ENCODE assay signal across 19 cellular contexts in genomic region chr9:9820411-9820810, GRCh38.
DNase-seq lines count a peak whose midpoint lies in the region; TF ChIP-seq lines count a peak whose summit lies in the region.
"Had no signal": no experiment of that assay in that cellular context is flagged by ENCODE, and none has a peak within 500 bp of the region (broad histone marks: within the 10 kb centered on the region; RNA-seq: fewer than 3 reads in every experiment).

No MANE protein-coding gene starts in this region.

- H3K27me3 Mint-ChIP-seq in HFFc6 (ENCODE audit: insufficient read depth) = no peaks in the 10 kb centered on the region
- H3K27me3 Mint-ChIP-seq: CD4-positive, CD25-positive, alpha-beta regulatory T cell had no signal

- H3K79me2 ChIP-seq in OCI-LY7 (ENCODE audit: insufficient read depth, low read depth, low read length) = no peaks in the 10 kb centered on the region

- no peak overlapping the region for H2AFZ ChIP-seq in OCI-LY7 (ENCODE audit: low read length)

- intact Hi-C loops in thyroid gland (cut with DNase I) (no loop called here), OCI-LY7 (cut with micrococcal nuclease; ENCODE audit: unreplicated experiment) (no loop called here)

- peaks cover 35% of the 10 kb centered on the region for H3K9me3 Mint-ChIP-seq in HFFc6

- H3K4me2 ChIP-seq in OCI-LY7 (ENCODE audit: low read length) = no peak overlapping the region

- no peaks in the 10 kb centered on the region for H3K36me3 Mint-ChIP-seq in HFFc6 (ENCODE audit: low read depth)
- H3K36me3 Mint-ChIP-seq: CD4-positive, CD25-positive, alpha-beta regulatory T cell had no signal

- H3K36me3 ChIP-seq in kidney epithelial cell (ENCODE audit: control insufficient read depth, insufficient read depth, low read length) (no peaks in the 10 kb centered on the region), thyroid gland (no peaks in the 10 kb centered on the region), OCI-LY7 (ENCODE audit: insufficient read depth, low read length) (no peaks in the 10 kb centered on the region)

- no peaks in the 10 kb centered on the region for H3K4me1 Mint-ChIP-seq in HFFc6 (ENCODE audit: low read depth)
- H3K4me1 Mint-ChIP-seq: CD4-positive, CD25-positive, alpha-beta regulatory T cell had no signal

- TF ChIP-seq POLR2A in thyroid gland (IDR thresholded peaks at IDR 0.05) = no peak

- POLR2A ChIA-PET in OCI-LY7 (lab: Charles Lee) = interaction anchor here (0.9 kb wide), 1 partner anchor 16 kb away, joined by 3 read pairs; no protein-coding TSS in a partner anchor

- DNase-seq in amniotic epithelial cell (ENCODE audit: low read depth) (peak; percentile 54), epithelial cell of proximal tubule (ENCODE audit: low read depth) (peak; percentile 2), kidney epithelial cell (ENCODE audit: low read depth) (peak; percentile 9), HFFc6 (no peak), thyroid gland (no peak), OCI-LY7 (ENCODE audit: low spot score) (no peak), cerebellar cortex (ENCODE audit: low spot score) (no peak)
- DNase-seq: CD4-positive, CD25-positive, alpha-beta regulatory T cell; EL; GF-D8; KG1; NCI-H1092 treated with DMSO at 0.1 percent for 48 hours; NCI-H1436 treated with DMSO at 0.1 percent for 48 hours; NCI-H2029; NCI-H345; NCI-H524 treated with DMSO at 0.1 percent for 48 hours; NCI-H82; Right ventricle myocardium superior had no signal

- H3K27ac ChIP-seq in thyroid gland = no peak overlapping the region
- no peak overlapping the region for H3K27ac ChIP-seq in OCI-LY7 (ENCODE audit: low read depth, low read length, poor library complexity, severe bottlenecking)
- H3K27ac ChIP-seq: HL-60 had no signal

- no peaks in the 10 kb centered on the region for H3K27me3 ChIP-seq in kidney epithelial cell (ENCODE audit: control insufficient read depth, insufficient read depth, low read length)
- H3K27me3 ChIP-seq in thyroid gland = no peaks in the 10 kb centered on the region

- H3K4me1 ChIP-seq in thyroid gland (no peaks in the 10 kb centered on the region), OCI-LY7 (ENCODE audit: insufficient read depth, low read length, poor library complexity, severe bottlenecking) (no peaks in the 10 kb centered on the region)

- H3K9me2 ChIP-seq in OCI-LY7 (ENCODE audit: insufficient read depth, low read length) = no peaks in the 10 kb centered on the region

- H3K4me3 Mint-ChIP-seq in HFFc6 = no peak overlapping the region
- H3K4me3 Mint-ChIP-seq: CD4-positive, CD25-positive, alpha-beta regulatory T cell had no signal

- no peak overlapping the region for H3K27ac Mint-ChIP-seq in HFFc6
- H3K27ac Mint-ChIP-seq: CD4-positive, CD25-positive, alpha-beta regulatory T cell had no signal

- H3K9me3 ChIP-seq in thyroid gland = no peaks in the 10 kb centered on the region
- H3K9me3 ChIP-seq in OCI-LY7 (ENCODE audit: low read length) = no peaks in the 10 kb centered on the region

- CTCF ChIA-PET in OCI-LY7 (lab: Charles Lee; ENCODE audit: unreplicated experiment) = no interaction called here

- TF ChIP-seq CTCF in epithelial cell of proximal tubule (conservative IDR thresholded peaks at IDR 0.05; ENCODE audit: low read depth, low read length) = no peak
- TF ChIP-seq CTCF in kidney epithelial cell (IDR thresholded peaks at IDR 0.05; ENCODE audit: insufficient read depth, low read length, poor library complexity, severe bottlenecking) = no peak
- TF ChIP-seq CTCF in HFFc6 (IDR thresholded peaks at IDR 0.05) = no peak
- no peak for TF ChIP-seq CTCF in thyroid gland (IDR thresholded peaks at IDR 0.05)
- no peak for TF ChIP-seq CTCF in OCI-LY7 (conservative IDR thresholded peaks at IDR 0.05; ENCODE audit: low read length)

- no TSS peak for BruUV-seq in OCI-LY7 (replicated peaks; lab: Mats Ljungman, UMichigan)

- H4K20me1 ChIP-seq in OCI-LY7 (ENCODE audit: insufficient read depth, low read length) = no peaks in the 10 kb centered on the region

- H3K4me3 ChIP-seq in epithelial cell of proximal tubule (ENCODE audit: low read depth, low read length) (no peak overlapping the region), kidney epithelial cell (ENCODE audit: low read depth, low read length) (no peak overlapping the region), thyroid gland (replicated peaks in 1 of 3) (no peak overlapping the region), OCI-LY7 (ENCODE audit: low read depth, low read length, poor library complexity, severe bottlenecking) (no peak overlapping the region)

Comparison
In these comparisons a context has a peak if more than half of its experiments do, and no peak if none do; other contexts are left out.
1. DNase-seq: peak in amniotic epithelial cell (single experiment), epithelial cell of proximal tubule (single experiment) and kidney epithelial cell (single experiment); none in HFFc6 (single experiment), thyroid gland (0 of 2), OCI-LY7 (single experiment) and cerebellar cortex (single experiment).